Comparison of ENCODE assay signal across 8 cellular contexts in genomic region chr19:53467503-53468262, GRCh38. TPM values are rescaled to one million over a fixed set of nuclear protein-coding genes. Genes with fewer than 3 reads are reported as not detected.
DNase-seq lines count a peak whose midpoint lies in the region; ATAC-seq, FAIRE-seq and TF ChIP-seq lines count a peak whose summit lies in the region.

ZNF813 (plus strand) TSS chr19:53467733; CDS start chr19:53483823, 16,090 bp downstream.

- peak in 1 of 2 experiments; percentile 39; a peak in 1 of 3 replicates for TF ChIP-seq POLR2A in H1 (IDR thresholded peaks at IDR 0.05; ENCODE audit: control extremely low read depth in 1 of 2, low read depth in 2 of 2, low read length in 2 of 2)

- H3K23me2 ChIP-seq in H1 (ENCODE audit: low read depth, low read length): peaks cover 5% of the 10 kb centered on the region

- no peak within 1 kb of the TSS for H3K23ac ChIP-seq in H1 (ENCODE audit: insufficient read length)
- H3K23ac ChIP-seq in mesendoderm (ENCODE audit: low read length): no peak within 1 kb of the TSS

- H3K4me1 ChIP-seq in H1 (replicated peaks in 1 of 4; ENCODE audit: control insufficient read depth in 3 of 4, insufficient read depth in 4 of 4, low read length in 3 of 4) (peaks cover 3 to 12% (median 5%) of the 10 kb centered on the region in 4 experiments; a peak in 5 of 7 replicates), mesendoderm (ENCODE audit: control insufficient read depth, low read depth, low read length) (no peaks in the 10 kb centered on the region)

- ATAC-seq in HG03135 (IDR thresholded peaks at IDR 0.05; ENCODE audit: unreplicated experiment): peak; percentile 86

- WGBS in H1 (ENCODE audit: extremely low coverage in 1 of 2, insufficient coverage in 1 of 2, insufficient read length in 1 of 2, insufficient replicate concordance in 2 of 2, low coverage in 1 of 2, low lambda C conversion rate in 2 of 2, missing lambda C conversion rate in 1 of 2), 2 experiments: 2% methylated on average over 31 of the region's 54 CpGs; no CpG with 5 or more reads in 1 of the 2 experiments
- no CpG with 5 or more reads among the region's 54 CpGs for WGBS in mesendoderm (ENCODE audit: extremely low coverage, insufficient coverage, low lambda C conversion rate)

- H2AK5ac ChIP-seq in H1 (ENCODE audit: low read depth, low read length) (no peak within 1 kb of the TSS), mesendoderm (ENCODE audit: low read length) (no peak within 1 kb of the TSS)

- H3K9me3 ChIP-seq in H1 (ENCODE audit: insufficient read depth in 2 of 2, low read depth in 1 of 2, low read length in 1 of 2): no peaks in the 10 kb centered on the region

- TF ChIP-seq CTCF in H1 (IDR thresholded peaks at IDR 0.05; ENCODE audit: control extremely low read depth in 1 of 3, insufficient read depth in 1 of 3, low read depth in 1 of 3, low read length in 3 of 3): no peak

- no peak for TF ChIP-seq RAD21 in H1 (IDR thresholded peaks at IDR 0.05 in 1 of 2, conservative IDR thresholded peaks at IDR 0.05 in 1 of 2; ENCODE audit: low read depth in 2 of 2, low read length in 2 of 2)

- no peak within 1 kb of the TSS for H2BK20ac ChIP-seq in H1 (ENCODE audit: low read length)

- H3K9ac ChIP-seq in H1 (replicated peaks in 1 of 4; ENCODE audit: extremely low read depth in 1 of 4, low read depth in 3 of 4, low read length in 3 of 4) (peak within 1 kb of the TSS in 3 of 4 experiments; percentile 54 to 79 (median 70); a peak in 5 of 7 replicates), mesendoderm (ENCODE audit: low read length) (peak within 1 kb of the TSS; percentile 88)

- peak within 1 kb of the TSS; percentile 32; the same call in 1 of the 2 replicates for H2BK5ac ChIP-seq in H1 (ENCODE audit: low read depth, low read length)
- peak within 1 kb of the TSS; percentile 63 for H2BK5ac ChIP-seq in mesendoderm (ENCODE audit: low read length)

- H3K4me3 ChIP-seq in H1 (ENCODE audit: extremely low read depth in 1 of 4, insufficient read depth in 2 of 4, low read depth in 3 of 4, low read length in 4 of 4) (peak within 1 kb of the TSS; percentile 68 to 99 (median 92)), mesendoderm (ENCODE audit: low read length) (peak within 1 kb of the TSS; percentile 81)

- H3K56ac ChIP-seq in H1 (replicated peaks; ENCODE audit: insufficient read length, low read depth, low read length) (no peak within 1 kb of the TSS), mesendoderm (ENCODE audit: low read length) (peak within 1 kb of the TSS; percentile 88)

- peaks cover 0 to 3% of the 10 kb centered on the region in 2 experiments for H4K20me1 ChIP-seq in H1 (replicated peaks in 1 of 2; ENCODE audit: control insufficient read depth in 1 of 2, insufficient read depth in 2 of 2, low read length in 2 of 2)

- H4K8ac ChIP-seq in H1 (ENCODE audit: extremely low read depth, insufficient read depth, low read length) (peak within 1 kb of the TSS; percentile 71; the same call in 1 of the 2 replicates), mesendoderm (ENCODE audit: low read depth, low read length) (no peak within 1 kb of the TSS)

- no peak within 1 kb of the TSS for H4K91ac ChIP-seq in H1 (replicated peaks; ENCODE audit: insufficient read length, low read length)

- H4K5ac ChIP-seq in H1 (ENCODE audit: insufficient read length, low read depth, low read length) (peak within 1 kb of the TSS; percentile 80), mesendoderm (ENCODE audit: low read length) (no peak within 1 kb of the TSS)

- H3K27me3 ChIP-seq in H1 (replicated peaks in 1 of 4; ENCODE audit: control insufficient read depth in 3 of 4, extremely low read depth in 1 of 4, insufficient read depth in 3 of 4, low read length in 3 of 4) (no peaks in the 10 kb centered on the region; a peak in 1 of 7 replicates), mesendoderm (ENCODE audit: insufficient read depth, low read length, poor library complexity) (no peaks in the 10 kb centered on the region)

- H3K4ac ChIP-seq in H1 (replicated peaks; ENCODE audit: insufficient read length, low read depth, low read length): no peak within 1 kb of the TSS
- peak within 1 kb of the TSS; percentile 99 for H3K4ac ChIP-seq in mesendoderm (ENCODE audit: low read depth, low read length)

- no peak within 1 kb of the TSS for H3K14ac ChIP-seq in H1 (ENCODE audit: insufficient read length)

- CTCF ChIA-PET in H1 (lab: Charles Lee; ENCODE audit: partially characterized antibody): no interaction called here

- no peak for TF ChIP-seq EP300 in H1 (IDR thresholded peaks at IDR 0.05; ENCODE audit: borderline replicate concordance in 1 of 2, low read depth in 2 of 2, low read length in 2 of 2)

- H3K36me3 ChIP-seq in H1 (ENCODE audit: control insufficient read depth in 2 of 4, insufficient read depth in 4 of 4, low read length in 3 of 4) (no peaks in the 10 kb centered on the region), mesendoderm (ENCODE audit: control insufficient read depth, insufficient read depth, low read length) (no peaks in the 10 kb centered on the region)

- H3K18ac ChIP-seq in H1 (ENCODE audit: extremely low read depth, low read length): peak within 1 kb of the TSS; percentile 48; the same call in 1 of the 2 replicates
- peak within 1 kb of the TSS; percentile 87 for H3K18ac ChIP-seq in mesendoderm (ENCODE audit: low read length)

- H2AFZ ChIP-seq in H1 (ENCODE audit: low read length): 0 out of 2 replicates have a peak within 1 kb of the TSS, but pooled peaks have one; percentile 65

- no peaks in the 10 kb centered on the region for H3K79me1 ChIP-seq in H1 (ENCODE audit: low read depth, low read length)
- peaks cover 4% of the 10 kb centered on the region for H3K79me1 ChIP-seq in mesendoderm (ENCODE audit: low read length)

- POLR2A ChIA-PET in H1 (lab: Charles Lee; ENCODE audit: partially characterized antibody): no interaction called here

- H3K4me2 ChIP-seq in H1 (ENCODE audit: insufficient read depth in 1 of 2, low read depth in 2 of 2, low read length in 2 of 2) (peak within 1 kb of the TSS; percentile 76 to 83), mesendoderm (ENCODE audit: low read length) (peak within 1 kb of the TSS; percentile 75)

- peak within 1 kb of the TSS; percentile 73; the same call in 1 of the 2 replicates for H3K27ac ChIP-seq in H1 (ENCODE audit: low read depth, low read length)
- peak within 1 kb of the TSS; percentile 95 for H3K27ac ChIP-seq in mesendoderm (ENCODE audit: low read depth, low read length)

- H2BK12ac ChIP-seq in H1 (ENCODE audit: low read depth, low read length): 0 out of 2 replicates have a peak within 1 kb of the TSS, but pooled peaks have one; percentile 39

- no peak for FAIRE-seq in H1 (lab: Jason Lieb, UNC)

- DNase-seq in SHP77 (lab: John Stamatoyannopoulos, UW): peak; percentile 64 to 74
- no peak for DNase-seq in SHP77 treated with DMSO at 0.1 percent for 48 hours (lab: John Stamatoyannopoulos, UW)
- peak; percentile 91 for DNase-seq in NCI-H82 (lab: John Stamatoyannopoulos, UW)
- peak; percentile 92 to 99 for DNase-seq in activated CD8-positive, alpha-beta memory T cell treated with anti-CD3 and anti-CD28 coated beads for 4 hours (ENCODE audit: low read depth in 2 of 2)
- DNase-seq in H1 (ENCODE audit: low read depth in 1 of 2, low spot score in 2 of 2): peak; percentile 73 to 98
- peak; percentile 93 for DNase-seq in mesendoderm
- DNase-seq in stimulated activated CD8-positive, alpha-beta memory T cell treated with anti-CD3 and anti-CD28 coated beads, Interleukin-12 subunit alpha, Interleukin-12 subunit beta, amount 100 ng/mL, for 1 hour (ENCODE audit: low read depth): peak; percentile 89

- H2BK120ac ChIP-seq in H1 (replicated peaks; ENCODE audit: low read depth, low read length): no peak within 1 kb of the TSS
- peak within 1 kb of the TSS; percentile 95 for H2BK120ac ChIP-seq in mesendoderm (ENCODE audit: low read depth, low read length)

- H3K79me2 ChIP-seq in H1 (ENCODE audit: control insufficient read depth in 1 of 2, insufficient read depth in 2 of 2, low read length in 2 of 2) (peaks cover 0 to 19% of the 10 kb centered on the region in 2 experiments; a peak in 2 of 4 replicates), mesendoderm (ENCODE audit: control insufficient read depth, insufficient read depth, low read length) (peaks cover 5% of the 10 kb centered on the region)

- no peak within 1 kb of the TSS for H2BK15ac ChIP-seq in H1 (ENCODE audit: low read length)
- no peak within 1 kb of the TSS for H2BK15ac ChIP-seq in mesendoderm (replicated peaks; ENCODE audit: low read depth)

TF ChIP-seq in H1, 55 proteins besides CTCF, POLR2A, EP300 and RAD21 (continues in another document):
- no peak for TF ChIP-seq POU5F1 (IDR thresholded peaks at IDR 0.05; ENCODE audit: low read depth, low read length)
- no peak for TF ChIP-seq CHD2 (IDR thresholded peaks at IDR 0.05; ENCODE audit: low read length)
- peak; percentile 56 for TF ChIP-seq PHF8 (conservative IDR thresholded peaks at IDR 0.05; ENCODE audit: low read depth, low read length)

RNA-seq across cellular contexts. Expression of gene ZNF813, which starts in this region (rescaled TPM):
- total RNA-seq in H1 (2021; fragmentation: NEBNext Ultra II Directional; extraction: Animal tissue kit (Norgen Biotek cat#: 25700)): 22.1 and 22.4 TPM in 2 replicates
- polyA plus RNA-seq in H1 (2011; rRNA removed): 1.9 and 2.9 TPM in 2 replicates
- 3.8 TPM for polyA plus RNA-seq in H1 (2011; cell fraction: cytosol; rRNA removed)
- 3.4 TPM for polyA plus RNA-seq in H1 (2011; cell fraction: nucleus; rRNA removed)
- 7.9 to 13.6 TPM (median 8.7 TPM) in 4 replicates for polyA plus RNA-seq in H1 (2012, experiment 1 of 2)
- 0.88 TPM for polyA plus RNA-seq in H1 (2012, experiment 2 of 2)
- 11.9 TPM for polyA plus RNA-seq in H1 (2013, experiment 1 of 2)
- 10.6 TPM for polyA plus RNA-seq in H1 (2013, experiment 2 of 2)
- 18.5 and 24.9 TPM in 2 replicates for polyA minus RNA-seq in H1 (2011; rRNA and poly(A)+ RNA removed)
- 11.4 TPM for polyA minus RNA-seq in H1 (2011; cell fraction: cytosol; rRNA and poly(A)+ RNA removed)
- polyA minus RNA-seq in H1 (2011; cell fraction: nucleus; rRNA and poly(A)+ RNA removed): 36.4 TPM
- polyA plus RNA-seq in mesendoderm (2013, experiment 1 of 2): 5.8 TPM
- polyA plus RNA-seq in mesendoderm (2013, experiment 2 of 2): 5.7 TPM
